8 cellular contexts compared by ENCODE assay signal in genomic region chr7:26865094-26865388, GRCh38. TPM values are rescaled to one million over a fixed set of nuclear protein-coding genes. Genes with fewer than 3 reads are reported as not detected.
DNase-seq lines count a peak whose midpoint lies in the region; ATAC-seq and TF ChIP-seq lines count a peak whose summit lies in the region.

No MANE protein-coding gene starts in this region.

- CTCF ChIA-PET in MCF 10A (lab: Yijun Ruan, JAX), result interaction anchor here (1.0 kb wide), 2 partner anchors 10 to 218 kb away, joined by 3 read pairs; no protein-coding TSS in a partner anchor

- H3K36me3 ChIP-seq in HUES48 (ENCODE audit: control insufficient read depth, insufficient read depth, low read length) (no peaks in the 10 kb centered on the region), subcutaneous abdominal adipose tissue (ENCODE audit: control insufficient read depth in 5 of 5, insufficient read depth in 5 of 5, low read length in 5 of 5) (no peaks in the 10 kb centered on the region)

- H3K4me1 ChIP-seq in HUES48 (ENCODE audit: control insufficient read depth, insufficient read depth, low read length), result peaks cover 15% of the 10 kb centered on the region
- H3K4me1 ChIP-seq in subcutaneous abdominal adipose tissue (ENCODE audit: control insufficient read depth in 5 of 5, insufficient read depth in 5 of 5, low read length in 5 of 5), result peaks cover 3 to 21% (median 15%) of the 10 kb centered on the region in 5 donors

- H3K4me3 Mint-ChIP-seq in MCF 10A (ENCODE audit: unreplicated experiment), result peak overlapping the region; percentile 97

- H3K27ac ChIP-seq in HUES48 (ENCODE audit: low read depth, low read length), result peak overlapping the region; percentile 90
- peak overlapping the region; percentile 88 for H3K27ac ChIP-seq in layer of hippocampus (ENCODE audit: low read depth, low read length)
- H3K27ac ChIP-seq in subcutaneous abdominal adipose tissue (ENCODE audit: low read depth, low read length), result peak overlapping the region; percentile 94

- TSS peak; percentile 98 for BruUV-seq in MCF 10A (replicated peaks; lab: Mats Ljungman, UMichigan)

- peaks cover 29% of the 10 kb centered on the region for H3K4me1 Mint-ChIP-seq in MCF 10A (ENCODE audit: insufficient read depth, unreplicated experiment)

- no peaks in the 10 kb centered on the region for H3K27me3 Mint-ChIP-seq in MCF 10A (ENCODE audit: insufficient read depth, unreplicated experiment)

- H3K27me3 ChIP-seq in HUES48 (ENCODE audit: control insufficient read depth, insufficient read depth, low read length) (peaks cover 41% of the 10 kb centered on the region), layer of hippocampus (ENCODE audit: control insufficient read depth, insufficient read depth, low read length) (no peaks in the 10 kb centered on the region), subcutaneous abdominal adipose tissue (ENCODE audit: control insufficient read depth in 5 of 5, insufficient read depth in 4 of 5, low read length in 5 of 5) (no peaks in the 10 kb centered on the region)

- peak overlapping the region; percentile 73 for H3K4me3 ChIP-seq in GM12864 (ENCODE audit: low read depth, low read length)
- peak overlapping the region; percentile 92 for H3K4me3 ChIP-seq in HUES48 (ENCODE audit: low read depth, low read length)
- peak overlapping the region; percentile 54 to 98 (median 81) for H3K4me3 ChIP-seq in subcutaneous abdominal adipose tissue (ENCODE audit: low read depth in 1 of 5, low read length in 5 of 5)

- POLR2A ChIA-PET in MCF 10A (lab: Yijun Ruan, JAX), result interaction anchor here (0.6 to 5.7 kb wide), 19 partner anchors 9 to 277 kb away, joined by 3 to 352 read pairs (median 5); partner anchors contain the start of genes HOXA1 and HOXA5

- no peaks in the 10 kb centered on the region for H3K9me3 Mint-ChIP-seq in MCF 10A (ENCODE audit: unreplicated experiment)

- ATAC-seq in GM21528 (IDR thresholded peaks at IDR 0.05; ENCODE audit: low FRiP score, unreplicated experiment), result peak; percentile 55

- no peak for DNase-seq in GM12864 (ENCODE audit: low read depth)
- DNase-seq in MCF 10A (ENCODE audit: unreplicated experiment), result no peak
- no peak for DNase-seq in NCI-H82 (lab: John Stamatoyannopoulos, UW)
- no peak for DNase-seq in OCI-M2 (lab: John Stamatoyannopoulos, UW; ENCODE audit: unreplicated experiment)

- TF ChIP-seq CTCF in GM12864 (IDR thresholded peaks at IDR 0.05; ENCODE audit: low read depth, low read length, missing control alignments), result no peak
- TF ChIP-seq CTCF in MCF 10A (IDR thresholded peaks at IDR 0.05; ENCODE audit: unreplicated experiment), result no peak

- peak overlapping the region; percentile 96 for H3K27ac Mint-ChIP-seq in MCF 10A (ENCODE audit: low read depth, unreplicated experiment)

- intact Hi-C loops in MCF 10A (cut with micrococcal nuclease), result no loop called here

- no peaks in the 10 kb centered on the region for H3K9me3 ChIP-seq in HUES48 (ENCODE audit: control insufficient read depth, insufficient read depth, low read length)
- H3K9me3 ChIP-seq in subcutaneous abdominal adipose tissue (ENCODE audit: control insufficient read depth in 5 of 5, low read length in 5 of 5), result no peaks in the 10 kb centered on the region

- peaks cover 10% of the 10 kb centered on the region for H3K36me3 Mint-ChIP-seq in MCF 10A (ENCODE audit: insufficient read depth, unreplicated experiment)

- H3K9ac ChIP-seq in HUES48 (ENCODE audit: low read depth, low read length) (peak overlapping the region; percentile 85), subcutaneous abdominal adipose tissue (ENCODE audit: low read length in 5 of 5) (peak overlapping the region; percentile 43 to 74 (median 64))

RNA-seq across cellular contexts. Expression of gene SKAP2, which starts 0.7 kb away (rescaled TPM):
- 24.8 and 27.5 TPM in 2 replicates for total RNA-seq in MCF 10A (2022)
